17 cellular contexts compared by ENCODE assay signal in genomic region chr5:43674536-43674935, GRCh38.
DNase-seq lines count a peak whose midpoint lies in the region; TF ChIP-seq lines count a peak whose summit lies in the region.
"Had no signal": no experiment of that assay in that cellular context is flagged by ENCODE, and none has a peak within 500 bp of the region (broad histone marks: within the 10 kb centered on the region; RNA-seq: fewer than 3 reads in every experiment).

No MANE protein-coding gene starts in this region.

- H3K9me3 ChIP-seq in adipocyte (ENCODE audit: control insufficient read depth, low read length): no peaks in the 10 kb centered on the region

- no peak overlapping the region for H3K4me3 ChIP-seq in adipocyte (ENCODE audit: low read length)
- no peak overlapping the region for H3K4me3 ChIP-seq in retinal pigment epithelial cell (ENCODE audit: low read length)
- H3K4me3 ChIP-seq: PC-9 had no signal

- H3K4me1 ChIP-seq in adipocyte (ENCODE audit: control insufficient read depth, insufficient read depth, low read length): peaks cover 30% of the 10 kb centered on the region

- peaks cover 16% of the 10 kb centered on the region for H3K36me3 ChIP-seq in adipocyte (ENCODE audit: control insufficient read depth, insufficient read depth, low read length, severe bottlenecking)

- H3K4me3 Mint-ChIP-seq in endothelial cell (ENCODE audit: unreplicated experiment): no peak overlapping the region
- H3K4me3 Mint-ChIP-seq: B cell had no signal

- H3K9ac ChIP-seq in adipocyte (ENCODE audit: low read length): peak overlapping the region; percentile 33

- H3K9me3 Mint-ChIP-seq in endothelial cell (ENCODE audit: unreplicated experiment): no peaks in the 10 kb centered on the region

- peaks cover 4% of the 10 kb centered on the region for H3K4me1 Mint-ChIP-seq in endothelial cell (ENCODE audit: unreplicated experiment)

- no peaks in the 10 kb centered on the region for H3K27me3 ChIP-seq in adipocyte (replicated peaks; ENCODE audit: control insufficient read depth, insufficient read depth, low read length)

- no peak overlapping the region for H3K27ac Mint-ChIP-seq in endothelial cell (ENCODE audit: unreplicated experiment)
- H3K27ac Mint-ChIP-seq: B cell had no signal

- DNase-seq in EL: peak; percentile 29
- peak; percentile 57 for DNase-seq in adipocyte (ENCODE audit: low read depth)
- peak; percentile 59 for DNase-seq in fibroblast of peridontal ligament (ENCODE audit: extremely low read depth)
- DNase-seq in retinal pigment epithelial cell (ENCODE audit: low read depth): peak; percentile 22
- DNase-seq in stimulated activated CD4-positive, alpha-beta T cell treated with anti-CD3 and anti-CD28 coated beads, Interleukin-4, amount 100 ng/mL, for 1 hour: no peak
- no peak for DNase-seq in HuH-7.5 (ENCODE audit: low spot score)
- DNase-seq in endothelial cell (ENCODE audit: low spot score): no peak
- DNase-seq: CD4-positive, CD25-positive, alpha-beta regulatory T cell; HCEC 1CT; KBM-7; NCI-H1048; NCI-H146; NCI-H2081; NCI-H510A; NCI-H82; PC-9 had no signal

- peaks cover 3% of the 10 kb centered on the region for H3K36me3 Mint-ChIP-seq in endothelial cell (ENCODE audit: low read depth, unreplicated experiment)

- TF ChIP-seq CTCF in retinal pigment epithelial cell (conservative IDR thresholded peaks at IDR 0.05; ENCODE audit: low read depth, low read length) (no peak), endothelial cell (IDR thresholded peaks at IDR 0.05; ENCODE audit: unreplicated experiment) (no peak)

- H3K27me3 Mint-ChIP-seq in endothelial cell (ENCODE audit: unreplicated experiment): peaks cover 2% of the 10 kb centered on the region
- H3K27me3 Mint-ChIP-seq: B cell; CD4-positive, CD25-positive, alpha-beta regulatory T cell had no signal

Comparison
In these comparisons a context has a peak if more than half of its experiments do, and no peak if none do; other contexts are left out.
1. DNase-seq: peak in EL (single experiment), adipocyte (single experiment), fibroblast of peridontal ligament (single experiment) and retinal pigment epithelial cell (single experiment); none in stimulated activated CD4-positive, alpha-beta T cell treated with anti-CD3 and anti-CD28 coated beads, Interleukin-4, amount 100 ng/mL, for 1 hour (single experiment), HuH-7.5 (single experiment) and endothelial cell (single experiment).